1 cellular context compared by ENCODE assay signal in genomic region chr2:119823734-119824334, GRCh38.
TF ChIP-seq lines count a peak whose summit lies in the region.

No MANE protein-coding gene starts in this region.

TF ChIP-seq in GM23338, 12 proteins besides CTCF, POLR2A, EP300 and RAD21 (continued from another document):
- no peak for TF ChIP-seq NANOG (IDR thresholded peaks at IDR 0.05; ENCODE audit: borderline replicate concordance)
- no peak for TF ChIP-seq ZNF114 (CRISPR knock-in tag; IDR thresholded peaks at IDR 0.05)
- TF ChIP-seq ZNF331 (CRISPR knock-in tag; IDR thresholded peaks at IDR 0.05; ENCODE audit: low read depth), result no peak
- no peak for TF ChIP-seq EZH2phosphoT487 (IDR thresholded peaks at IDR 0.05; ENCODE audit: unreplicated experiment)
- TF ChIP-seq REST (IDR thresholded peaks at IDR 0.05; ENCODE audit: unreplicated experiment), result no peak
- TF ChIP-seq EZH2 (IDR thresholded peaks at IDR 0.05; ENCODE audit: low read depth, unreplicated experiment), result no peak
- no peak for TF ChIP-seq POLR2AphosphoS5 (IDR thresholded peaks at IDR 0.05; ENCODE audit: low read depth)
- TF ChIP-seq CREB1 (CRISPR knock-in tag; IDR thresholded peaks at IDR 0.05; ENCODE audit: low read depth), result no peak
- TF ChIP-seq STAT1 (IDR thresholded peaks at IDR 0.05; ENCODE audit: unreplicated experiment), result no peak
- TF ChIP-seq JUNB (IDR thresholded peaks at IDR 0.05; ENCODE audit: unreplicated experiment), result no peak
TF ChIP-seq in GM23338: peak in this region for 0.
